In the genomic region with DNA sequence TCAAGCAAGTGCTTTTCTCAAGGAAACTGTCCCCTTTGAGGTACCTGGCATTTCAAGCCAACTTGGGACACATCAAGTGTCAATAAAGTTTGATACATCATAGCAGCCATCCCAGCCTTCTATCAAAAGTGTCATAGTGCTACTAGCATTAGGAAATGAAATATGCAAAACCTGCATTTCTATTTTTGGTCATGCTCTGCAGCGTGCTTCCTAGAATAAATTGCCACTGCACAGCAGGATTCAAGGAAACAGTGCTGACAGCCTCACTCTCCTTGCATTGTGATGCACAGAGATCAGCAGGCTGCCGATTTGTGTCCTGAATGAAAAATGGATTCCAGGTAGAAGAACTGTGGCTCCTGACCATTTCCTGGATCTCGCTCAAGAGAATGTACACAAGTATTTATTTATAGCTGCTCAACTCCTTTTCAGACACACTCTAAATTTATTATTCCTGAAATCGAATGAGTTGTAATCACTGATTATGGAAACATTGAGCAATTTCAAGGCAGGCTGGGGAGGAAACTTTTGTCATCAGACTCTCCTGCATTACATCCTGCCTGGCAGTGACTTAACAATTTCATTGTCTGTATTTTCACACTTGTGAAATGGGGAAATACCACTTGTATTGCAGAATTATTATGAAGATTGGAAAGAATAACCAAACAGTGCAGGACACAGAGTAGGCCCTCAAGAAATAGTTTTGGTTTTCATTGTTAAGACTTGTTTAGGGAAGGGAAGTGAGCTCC, we compare ENCODE assay signal across 8 cellular contexts.
DNase-seq lines count a peak whose midpoint lies in the region; ATAC-seq, FAIRE-seq and TF ChIP-seq lines count a peak whose summit lies in the region.

No MANE protein-coding gene starts in this region.

- no peaks in the 10 kb centered on the region for H3K36me3 ChIP-seq in NT2/D1 (ENCODE audit: insufficient read depth, insufficient read length, low read length)
- no peaks in the 10 kb centered on the region for H3K36me3 ChIP-seq in endothelial cell of umbilical vein (ENCODE audit: control insufficient read depth in 2 of 2, extremely low read depth in 1 of 2, insufficient read depth in 2 of 2, low read length in 2 of 2)
- H3K36me3 ChIP-seq in psoas muscle (ENCODE audit: insufficient read depth in 1 of 2, low read depth in 1 of 2), result no peaks in the 10 kb centered on the region

- FAIRE-seq in endothelial cell of umbilical vein (lab: Jason Lieb, UNC) (peak; percentile 89), frontal cortex (lab: Jason Lieb, UNC) (no peak)

- TF ChIP-seq CTCF in endothelial cell of umbilical vein (IDR thresholded peaks at IDR 0.05; ENCODE audit: extremely low read depth in 1 of 2, insufficient read depth in 1 of 2, low read depth in 1 of 2, low read length in 2 of 2), result no peak
- no peak for TF ChIP-seq CTCF in psoas muscle (IDR thresholded peaks at IDR 0.05)

- H3K27me3 ChIP-seq in NT2/D1 (ENCODE audit: insufficient read depth, insufficient read length) (no peaks in the 10 kb centered on the region), endothelial cell of umbilical vein (ENCODE audit: control insufficient read depth in 2 of 2, insufficient read depth in 2 of 2, low read length in 2 of 2) (no peaks in the 10 kb centered on the region), psoas muscle (ENCODE audit: insufficient read depth in 3 of 3, low read length in 2 of 3) (no peaks in the 10 kb centered on the region)

- dilution Hi-C loops in endothelial cell of umbilical vein (cut with MboI; ENCODE audit: extremely low pct_ligation_motif_present, low sequenced_read_pairs), result no loop called here

- no TSS peak for BruUV-seq in endothelial cell of umbilical vein (replicated peaks; lab: Mats Ljungman, UMichigan)

- H3K4me1 ChIP-seq in NT2/D1 (ENCODE audit: insufficient read depth, insufficient read length), result peaks cover 9% of the 10 kb centered on the region
- peaks cover 64% of the 10 kb centered on the region for H3K4me1 ChIP-seq in endothelial cell of umbilical vein (ENCODE audit: control insufficient read depth, extremely low read depth, insufficient read depth, low read length)
- peaks cover 38% of the 10 kb centered on the region for H3K4me1 ChIP-seq in psoas muscle

- CTCF ChIA-PET in endothelial cell of umbilical vein (lab: Charles Lee), result interaction anchor here (0.7 to 2.2 kb wide), 3 partner anchors 46 to 477 kb away, joined by 3 to 9 read pairs (median 7); no protein-coding TSS in a partner anchor

- H3K9me3 ChIP-seq in NT2/D1 (ENCODE audit: insufficient read depth, low read length), result peaks cover 39% of the 10 kb centered on the region
- H3K9me3 ChIP-seq in endothelial cell of umbilical vein (replicated peaks; ENCODE audit: control insufficient read depth, insufficient read depth, low read length), result no peaks in the 10 kb centered on the region
- no peaks in the 10 kb centered on the region for H3K9me3 ChIP-seq in psoas muscle

- H3K9ac ChIP-seq in NT2/D1 (ENCODE audit: insufficient read length, low read depth) (no peak overlapping the region), endothelial cell of umbilical vein (replicated peaks; ENCODE audit: extremely low read depth, insufficient read depth, low read length) (peak overlapping the region; percentile 96)

- DNase-seq in NT2/D1 (ENCODE audit: low read depth, low spot score) (peak; percentile 40), endothelial cell of umbilical vein (ENCODE audit: low read depth, low spot score) (peak; percentile 93), psoas muscle (no peak), SW 1271 (lab: John Stamatoyannopoulos, UW) (no peak), frontal cortex (ENCODE audit: low spot score in 2 of 2) (no peak)
- DNase-seq in central memory CD4-positive, alpha-beta T cell, result no peak

- no peaks in the 10 kb centered on the region for H3K9me1 ChIP-seq in endothelial cell of umbilical vein (replicated peaks; ENCODE audit: control insufficient read depth, extremely low read depth, insufficient read depth, low read length)

- H3K4me3 ChIP-seq in NT2/D1 (ENCODE audit: insufficient read length, low read depth), result no peak overlapping the region
- no peak overlapping the region for H3K4me3 ChIP-seq in endothelial cell of umbilical vein (replicated peaks in 1 of 3; ENCODE audit: insufficient read depth in 1 of 3, low read depth in 1 of 3, low read length in 3 of 3)
- no peak overlapping the region for H3K4me3 ChIP-seq in psoas muscle

- H3K27ac ChIP-seq in endothelial cell of umbilical vein (ENCODE audit: insufficient read depth, low read depth, low read length) (peak overlapping the region; percentile 100), psoas muscle (peak overlapping the region; percentile 79)

- ATAC-seq in GM21786 (IDR thresholded peaks at IDR 0.05; ENCODE audit: unreplicated experiment) (peak; percentile 34), psoas muscle (peak; percentile 51 to 79 (median 66)), HG02973 (IDR thresholded peaks at IDR 0.05; ENCODE audit: unreplicated experiment) (no peak)

- intact Hi-C loops in endothelial cell of umbilical vein (cut with micrococcal nuclease) (loop anchor here (1.0 to 2.0 kb wide), 10 partner anchors 24 to 593 kb away; a partner anchor contains a TSS), psoas muscle (cut with DNase I) (no loop called here)

- H3K4me2 ChIP-seq in endothelial cell of umbilical vein (ENCODE audit: insufficient read depth, low read length), result peak overlapping the region; percentile 35

- TF ChIP-seq POLR2A in endothelial cell of umbilical vein (IDR thresholded peaks at IDR 0.05; ENCODE audit: low read depth, low read length), result no peak

- POLR2A ChIA-PET in endothelial cell of umbilical vein (lab: Charles Lee), result no interaction called here

- H3K79me2 ChIP-seq in endothelial cell of umbilical vein (ENCODE audit: control insufficient read depth, insufficient read depth, low read length), result no peaks in the 10 kb centered on the region

- no peaks in the 10 kb centered on the region for H4K20me1 ChIP-seq in endothelial cell of umbilical vein (replicated peaks; ENCODE audit: control insufficient read depth, extremely low read depth, insufficient read depth, low read length)

- H2AFZ ChIP-seq in endothelial cell of umbilical vein (ENCODE audit: low read depth, low read length), result peak overlapping the region; percentile 0

- WGBS in psoas muscle, 3 donors, result 7 to 9% (median 9%) methylated on average over 4 of the region's 4 CpGs

TF ChIP-seq in endothelial cell of umbilical vein, 7 proteins besides CTCF, POLR2A, EP300 and RAD21:
- peak; percentile 56 for TF ChIP-seq POLR2AphosphoS5 (IDR thresholded peaks at IDR 0.05; ENCODE audit: insufficient read depth, low read depth, low read length)
- no peak for TF ChIP-seq MYC (IDR thresholded peaks at IDR 0.05; ENCODE audit: low read depth, low read length)
- TF ChIP-seq GATA2 (IDR thresholded peaks at IDR 0.05; ENCODE audit: insufficient read depth, insufficient read length, low read depth, low read length), result peak; percentile 24
- peak; percentile 76 for TF ChIP-seq JUN (IDR thresholded peaks at IDR 0.05; ENCODE audit: borderline replicate concordance, insufficient read depth, insufficient read length, low read depth)
- TF ChIP-seq, protein P1, sequence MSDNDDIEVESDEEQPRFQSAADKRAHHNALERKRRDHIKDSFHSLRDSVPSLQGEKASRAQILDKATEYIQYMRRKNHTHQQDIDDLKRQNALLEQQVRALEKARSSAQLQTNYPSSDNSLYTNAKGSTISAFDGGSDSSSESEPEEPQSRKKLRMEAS (IDR thresholded peaks at IDR 0.05; ENCODE audit: insufficient read depth, insufficient read length), result no peak
- peak; percentile 35 for TF ChIP-seq FOS (IDR thresholded peaks at IDR 0.05; ENCODE audit: borderline replicate concordance, insufficient read depth, low read length)
TF ChIP-seq in endothelial cell of umbilical vein: peak in this region for 4.

Comparison
In these comparisons a context has a peak if more than half of its experiments do, and no peak if none do; other contexts are left out.
1. DNase-seq: peak in NT2/D1 (single experiment) and endothelial cell of umbilical vein (single experiment); none in psoas muscle (0 of 2), central memory CD4-positive, alpha-beta T cell (single experiment), SW 1271 (0 of 2) and frontal cortex (0 of 2).